8 cellular contexts compared by ENCODE assay signal in the genomic region with DNA sequence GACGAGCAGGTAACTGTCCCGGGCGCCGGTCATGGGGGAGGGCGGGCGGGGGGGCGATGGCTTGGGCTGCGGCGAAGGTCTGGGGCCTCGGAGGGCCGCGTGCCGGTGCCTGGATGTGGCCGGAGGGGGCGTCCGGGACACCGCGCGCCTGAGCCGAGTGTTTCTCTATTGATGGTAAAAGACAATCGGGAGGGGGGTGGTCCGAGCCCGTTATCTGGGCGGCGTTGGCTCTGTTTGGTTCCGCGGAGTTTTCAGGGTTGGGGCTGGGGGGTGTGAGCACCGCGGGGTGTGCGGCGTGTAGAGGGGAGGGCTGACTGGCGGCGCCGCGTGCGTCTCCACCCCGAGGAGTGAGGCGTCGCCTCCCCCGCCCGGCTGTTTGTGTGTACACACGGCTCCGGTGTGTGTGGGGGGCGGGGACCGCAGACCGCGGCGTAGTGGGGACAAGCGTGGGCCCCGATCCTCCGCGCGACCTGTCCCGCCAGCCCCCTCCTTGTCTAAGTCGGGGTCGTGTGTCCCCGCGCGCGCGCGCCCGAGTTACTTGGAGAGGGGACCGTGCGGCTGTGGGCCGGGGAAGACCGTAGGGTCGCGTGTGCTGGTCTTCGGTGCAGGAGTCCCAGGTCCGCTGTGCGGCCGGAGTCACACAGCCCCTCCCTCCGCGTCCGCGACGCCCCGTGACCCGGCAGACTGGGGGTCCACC. TPM values are rescaled to one million over a fixed set of nuclear protein-coding genes. Genes with fewer than 3 reads are reported as not detected.
DNase-seq lines count a peak whose midpoint lies in the region; ATAC-seq and TF ChIP-seq lines count a peak whose summit lies in the region.

No MANE protein-coding gene starts in this region.

- H3K36me3 ChIP-seq in HCT116 (ENCODE audit: control insufficient read depth in 1 of 2, insufficient read depth in 2 of 2, low read length in 2 of 2) (no peaks in the 10 kb centered on the region), endocrine pancreas (ENCODE audit: control insufficient read depth, insufficient read depth, low read length) (no peaks in the 10 kb centered on the region)

- H3K79me2 ChIP-seq in HCT116 (ENCODE audit: insufficient read depth, low read length), result peaks cover 5% of the 10 kb centered on the region; the same call in 1 of the 2 replicates

- POLR2A ChIA-PET in HCT116 (lab: Charles Lee), result no interaction called here
- POLR2A ChIA-PET in activated CD8-positive, alpha-beta T cell treated with anti-CD3 and anti-CD28 coated beads, Interleukin-2, amount 10 ng/mL, durations not matched to agents 7 days and 5 days (lab: Charles Lee), result no interaction called here

- H3K4me3 ChIP-seq in HCT116 (replicated peaks in 1 of 2; ENCODE audit: low read depth in 1 of 2, low read length in 2 of 2) (peak overlapping the region; percentile 75 to 87), endocrine pancreas (ENCODE audit: control insufficient read depth, insufficient read depth, low read length) (no peak overlapping the region)

- H3K27ac Mint-ChIP-seq in activated CD8-positive, alpha-beta T cell treated with anti-CD3 and anti-CD28 coated beads, Interleukin-2, amount 10 ng/mL, durations not matched to agents 7 days and 5 days, result no peak overlapping the region
- peak overlapping the region; percentile 59 for H3K27ac Mint-ChIP-seq in stimulated activated naive B cell treated with anti-CD40 and anti-IgM and Interleukin-4, amounts not matched to agents 10 μg/mL and 1 μg/mL and 100 μg/mL, for 72 hours

- RAD21 ChIA-PET in HCT116 (lab: Charles Lee; ENCODE audit: low non-redundant PET in 1 of 2, low total read pairs in 2 of 2, uncharacterized antibody in 2 of 2, unreplicated experiment in 2 of 2), result no interaction called here

- no peak overlapping the region for H2AFZ ChIP-seq in HCT116 (ENCODE audit: low read depth, low read length, poor library complexity, severe bottlenecking)

- peak overlapping the region; percentile 82 for H3K4me3 Mint-ChIP-seq in activated CD8-positive, alpha-beta T cell treated with anti-CD3 and anti-CD28 coated beads, Interleukin-2, amount 10 ng/mL, durations not matched to agents 7 days and 5 days
- H3K4me3 Mint-ChIP-seq in stimulated activated naive B cell treated with anti-CD40 and anti-IgM and Interleukin-4, amounts not matched to agents 10 μg/mL and 1 μg/mL and 100 μg/mL, for 72 hours, result peak overlapping the region; percentile 91 to 96

- H3K27ac ChIP-seq in HCT116 (ENCODE audit: low read depth, low read length), result peak overlapping the region; percentile 80

- TF ChIP-seq RAD21 in HCT116 (IDR thresholded peaks at IDR 0.05; ENCODE audit: low read depth), result no peak

- H3K9me2 ChIP-seq in HCT116 (ENCODE audit: insufficient read depth), result no peaks in the 10 kb centered on the region

- DNase-seq in EH (ENCODE audit: low read depth) (peak; percentile 78), HCT116 (ENCODE audit: low read depth, low spot score) (no peak), NCI-H2171 treated with DMSO at 0.1 percent for 48 hours (lab: John Stamatoyannopoulos, UW) (peak; percentile 36), medulla oblongata (ENCODE audit: extremely low spot score) (peak; percentile 57), NCI-H2029 (lab: John Stamatoyannopoulos, UW) (no peak)
- DNase-seq in activated CD8-positive, alpha-beta T cell treated with anti-CD3 and anti-CD28 coated beads, Interleukin-2, amount 10 ng/mL, durations not matched to agents 7 days and 5 days, result peak; percentile 41
- DNase-seq in stimulated activated naive B cell treated with anti-CD40 and anti-IgM and Interleukin-4, amounts not matched to agents 10 μg/mL and 1 μg/mL and 100 μg/mL, for 72 hours, result peak; percentile 37

- BruUV-seq in HCT116 (replicated peaks; lab: Mats Ljungman, UMichigan), result no TSS peak

- TF ChIP-seq CTCF in HCT116 (IDR thresholded peaks at IDR 0.05 in 2 of 3, conservative IDR thresholded peaks at IDR 0.05 in 1 of 3; ENCODE audit: borderline replicate concordance in 1 of 3, insufficient read depth in 1 of 3, low read depth in 2 of 3, low read length in 2 of 3), result no peak

- H3K4me1 ChIP-seq in HCT116 (ENCODE audit: control insufficient read depth in 1 of 2, insufficient read depth in 2 of 2, low read length in 2 of 2) (peaks cover 27 to 40% of the 10 kb centered on the region in 2 experiments), endocrine pancreas (ENCODE audit: control insufficient read depth, insufficient read depth, low read length) (no peaks in the 10 kb centered on the region)

- no peaks in the 10 kb centered on the region for H3K9me3 ChIP-seq in HCT116 (ENCODE audit: control insufficient read depth in 1 of 2, insufficient read depth in 1 of 2, low read depth in 1 of 2, low read length in 2 of 2)
- no peaks in the 10 kb centered on the region for H3K9me3 ChIP-seq in endocrine pancreas (ENCODE audit: control insufficient read depth, low read length)

- H3K9ac ChIP-seq in HCT116 (ENCODE audit: low read length) (peak overlapping the region; percentile 76), endocrine pancreas (ENCODE audit: control insufficient read depth, insufficient read depth, low read length) (peak overlapping the region; percentile 8)

- CTCF ChIA-PET in HCT116 (lab: Charles Lee), result no interaction called here
- CTCF ChIA-PET in activated CD8-positive, alpha-beta T cell treated with anti-CD3 and anti-CD28 coated beads, Interleukin-2, amount 10 ng/mL, durations not matched to agents 7 days and 5 days (lab: Charles Lee), result no interaction called here

- H3K4me2 ChIP-seq in HCT116 (ENCODE audit: low read length), result peak overlapping the region; percentile 97

- no peaks in the 10 kb centered on the region for H3K27me3 ChIP-seq in HCT116 (ENCODE audit: insufficient read depth, low read length)
- no peaks in the 10 kb centered on the region for H3K27me3 ChIP-seq in endocrine pancreas (ENCODE audit: control insufficient read depth, insufficient read depth, low read length)

- no peaks in the 10 kb centered on the region for H3K9me3 Mint-ChIP-seq in activated CD8-positive, alpha-beta T cell treated with anti-CD3 and anti-CD28 coated beads, Interleukin-2, amount 10 ng/mL, durations not matched to agents 7 days and 5 days (ENCODE audit: insufficient read depth)
- H3K9me3 Mint-ChIP-seq in stimulated activated naive B cell treated with anti-CD40 and anti-IgM and Interleukin-4, amounts not matched to agents 10 μg/mL and 1 μg/mL and 100 μg/mL, for 72 hours, result no peaks in the 10 kb centered on the region

- peaks cover 20% of the 10 kb centered on the region for H3K4me1 Mint-ChIP-seq in activated CD8-positive, alpha-beta T cell treated with anti-CD3 and anti-CD28 coated beads, Interleukin-2, amount 10 ng/mL, durations not matched to agents 7 days and 5 days (ENCODE audit: low read depth)
- H3K4me1 Mint-ChIP-seq in stimulated activated naive B cell treated with anti-CD40 and anti-IgM and Interleukin-4, amounts not matched to agents 10 μg/mL and 1 μg/mL and 100 μg/mL, for 72 hours, result peaks cover 5 to 29% of the 10 kb centered on the region in 2 donors

- TF ChIP-seq POLR2A in HCT116 (IDR thresholded peaks at IDR 0.05; ENCODE audit: borderline replicate concordance, extremely low read depth, insufficient read depth, insufficient read length), result no peak

- H3K27me3 Mint-ChIP-seq in activated CD8-positive, alpha-beta T cell treated with anti-CD3 and anti-CD28 coated beads, Interleukin-2, amount 10 ng/mL, durations not matched to agents 7 days and 5 days (ENCODE audit: low read depth), result peaks cover 31% of the 10 kb centered on the region
- peaks cover 4 to 11% of the 10 kb centered on the region in 2 donors for H3K27me3 Mint-ChIP-seq in stimulated activated naive B cell treated with anti-CD40 and anti-IgM and Interleukin-4, amounts not matched to agents 10 μg/mL and 1 μg/mL and 100 μg/mL, for 72 hours

- peak; percentile 55 for ATAC-seq in HCT116
- peak; percentile 38 for ATAC-seq in activated CD8-positive, alpha-beta T cell treated with anti-CD3 and anti-CD28 coated beads, Interleukin-2, amount 10 ng/mL, durations not matched to agents 7 days and 5 days
- peak; percentile 48 to 56 for ATAC-seq in stimulated activated naive B cell treated with anti-CD40 and anti-IgM and Interleukin-4, amounts not matched to agents 10 μg/mL and 1 μg/mL and 100 μg/mL, for 72 hours (replicated peaks)

- H3K36me3 Mint-ChIP-seq in activated CD8-positive, alpha-beta T cell treated with anti-CD3 and anti-CD28 coated beads, Interleukin-2, amount 10 ng/mL, durations not matched to agents 7 days and 5 days (ENCODE audit: low read depth), result no peaks in the 10 kb centered on the region
- no peaks in the 10 kb centered on the region for H3K36me3 Mint-ChIP-seq in stimulated activated naive B cell treated with anti-CD40 and anti-IgM and Interleukin-4, amounts not matched to agents 10 μg/mL and 1 μg/mL and 100 μg/mL, for 72 hours

- intact Hi-C loops in HCT116 (cut with micrococcal nuclease), result no loop called here

- H4K20me1 ChIP-seq in HCT116 (ENCODE audit: insufficient read depth), result no peaks in the 10 kb centered on the region

TF ChIP-seq in HCT116, 20 proteins besides CTCF, POLR2A, EP300 and RAD21 (continues in another document):
- TF ChIP-seq ZFX (IDR thresholded peaks at IDR 0.05), result no peak
- TF ChIP-seq, protein P1, sequence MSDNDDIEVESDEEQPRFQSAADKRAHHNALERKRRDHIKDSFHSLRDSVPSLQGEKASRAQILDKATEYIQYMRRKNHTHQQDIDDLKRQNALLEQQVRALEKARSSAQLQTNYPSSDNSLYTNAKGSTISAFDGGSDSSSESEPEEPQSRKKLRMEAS (IDR thresholded peaks at IDR 0.05), result no peak
- no peak for TF ChIP-seq SIN3A (IDR thresholded peaks at IDR 0.05; ENCODE audit: low read depth)
- TF ChIP-seq ELF1 (IDR thresholded peaks at IDR 0.05; ENCODE audit: borderline replicate concordance, low read depth), result no peak
- TF ChIP-seq YY1 (IDR thresholded peaks at IDR 0.05; ENCODE audit: extremely low read depth, insufficient replicate concordance, low read depth, low read length), result no peak
- TF ChIP-seq EZH2 (IDR thresholded peaks at IDR 0.05), result no peak

RNA-seq across cellular contexts. Expression of a gene that starts 1.6 kb away (rescaled TPM):
- 19.7 TPM for total RNA-seq in HCT116 (2021; ENCODE audit: unreplicated experiment)
- polyA plus RNA-seq in HCT116 (2012), result 13.8 and 14.6 TPM in 2 replicates
- total RNA-seq in activated CD8-positive, alpha-beta T cell treated with anti-CD3 and anti-CD28 coated beads, Interleukin-2, amount 10 ng/mL, durations not matched to agents 7 days and 5 days, result 1 to 10 TPM; 1.3 to 2.1 TPM

Comparison
In these comparisons a context has a peak if more than half of its experiments do, and no peak if none do; other contexts are left out.
1. DNase-seq: peak in EH (single experiment), NCI-H2171 treated with DMSO at 0.1 percent for 48 hours (single experiment), activated CD8-positive, alpha-beta T cell treated with anti-CD3 and anti-CD28 coated beads, Interleukin-2, amount 10 ng/mL, durations not matched to agents 7 days and 5 days (single experiment), medulla oblongata (single experiment) and stimulated activated naive B cell treated with anti-CD40 and anti-IgM and Interleukin-4, amounts not matched to agents 10 μg/mL and 1 μg/mL and 100 μg/mL, for 72 hours (single experiment); none in HCT116 (single experiment) and NCI-H2029 (single experiment).
2. Peak in every context shown above with its lines, with median percentiles within 50 percentile points of each other: ATAC-seq.